23 cellular contexts compared by ENCODE assay signal in genomic region chr6:39849764-39850163, GRCh38. TPM values are rescaled to one million over a fixed set of nuclear protein-coding genes. Genes with fewer than 3 reads are reported as not detected.
DNase-seq lines count a peak whose midpoint lies in the region; ATAC-seq and TF ChIP-seq lines count a peak whose summit lies in the region.
"Had no signal": no experiment of that assay in that cellular context is flagged by ENCODE, and none has a peak within 500 bp of the region (broad histone marks: within the 10 kb centered on the region; RNA-seq: fewer than 3 reads in every experiment).

No MANE protein-coding gene starts in this region.

- H3K27me3 ChIP-seq in brain microvascular endothelial cell (replicated peaks) (no peaks in the 10 kb centered on the region), gastroesophageal sphincter (no peaks in the 10 kb centered on the region), BE2C (peaks cover 2% of the 10 kb centered on the region; the same call in 1 of the 2 replicates)
- H3K27me3 ChIP-seq: ovary, right atrium auricular region, uterus had no signal

- in situ Hi-C loops in brain microvascular endothelial cell (cut with HindIII; ENCODE audit: low pct_ligation_motif_present, low sequenced_read_pairs), result no loop called here

- H3K36me3 ChIP-seq in brain microvascular endothelial cell (replicated peaks), result no peaks in the 10 kb centered on the region
- H3K36me3 ChIP-seq in gastroesophageal sphincter, result no peaks in the 10 kb centered on the region
- H3K36me3 ChIP-seq in BE2C, result no peaks in the 10 kb centered on the region
- H3K36me3 ChIP-seq: ovary, right atrium auricular region, uterus had no signal

- no peak overlapping the region for H3K4me3 ChIP-seq in brain microvascular endothelial cell (ENCODE audit: low read depth, low read length)
- no peak overlapping the region for H3K4me3 ChIP-seq in gastroesophageal sphincter
- no peak overlapping the region for H3K4me3 ChIP-seq in BE2C (ENCODE audit: low read depth, low read length)
- H3K4me3 ChIP-seq: ovary, right atrium auricular region, uterus had no signal

- H3K4me1 ChIP-seq in gastroesophageal sphincter (peaks cover 23 to 100% (median 64%) of the 10 kb centered on the region in 3 donors), BE2C (no peaks in the 10 kb centered on the region)
- H3K4me1 ChIP-seq: uterus had no signal

- H3K9me3 ChIP-seq in gastroesophageal sphincter (no peaks in the 10 kb centered on the region), BE2C (no peaks in the 10 kb centered on the region)
- H3K9me3 ChIP-seq: ovary, right atrium auricular region, uterus had no signal

- H3K27ac ChIP-seq in brain microvascular endothelial cell, result no peak overlapping the region
- peak overlapping the region in 3 of 4 donors; percentile 66 to 82 (median 66) for H3K27ac ChIP-seq in gastroesophageal sphincter
- H3K27ac ChIP-seq in substantia nigra (ENCODE audit: low read depth, low read length, poor library complexity, severe bottlenecking), result peak overlapping the region; percentile 51
- H3K27ac ChIP-seq: ovary had no signal

- ATAC-seq in gastroesophageal sphincter, result no peak
- no peak for ATAC-seq in HG02973 (IDR thresholded peaks at IDR 0.05; ENCODE audit: unreplicated experiment)
- ATAC-seq in GM21723 (IDR thresholded peaks at IDR 0.05; ENCODE audit: unreplicated experiment), result no peak
- ATAC-seq: CD8-positive, alpha-beta T cell; naive thymus-derived CD4-positive, alpha-beta T cell had no signal

- WGBS in gastroesophageal sphincter (ENCODE audit: low coverage in 1 of 2), 2 donors, result 15 to 80% methylated on average over 2 to 4 of the region's 6 CpGs

- TF ChIP-seq EP300 in gastroesophageal sphincter (IDR thresholded peaks at IDR 0.05), result no peak

- DNase-seq in EL, result peak; percentile 74
- DNase-seq in brain microvascular endothelial cell, result peak; percentile 19
- no peak for DNase-seq in substantia nigra (lab: John Stamatoyannopoulos, UW)
- DNase-seq in NCI-H774 (lab: John Stamatoyannopoulos, UW), result no peak
- no peak for DNase-seq in BE2C
- DNase-seq: activated CD8-positive, alpha-beta memory T cell treated with anti-CD3 and anti-CD28 coated beads for 24 hours; activated naive CD4-positive, alpha-beta T cell treated with Interleukin-2 at 50 U/mL for 16 hours; activated T-cell treated with anti-CD3 and anti-CD28 coated beads, Interleukin-2, amount 50 U/mL, for 24 hours; amygdala; CD8-positive, alpha-beta T cell; DMS53; Karpas-422; naive thymus-derived CD4-positive, alpha-beta T cell; NCI-H187 treated with DMSO at 0.1 percent for 48 hours; NCI-H226; ovary; SHP77; uterus had no signal

- TF ChIP-seq CTCF in brain microvascular endothelial cell (IDR thresholded peaks at IDR 0.05; ENCODE audit: low read depth, low read length, missing control alignments) (no peak), gastroesophageal sphincter (IDR thresholded peaks at IDR 0.05) (no peak), BE2C (IDR thresholded peaks at IDR 0.05; ENCODE audit: low read depth, low read length) (no peak)

- TF ChIP-seq POLR2A in gastroesophageal sphincter (IDR thresholded peaks at IDR 0.05), result no peak

RNA-seq across cellular contexts. Expression of gene DAAM2, which starts 57.6 kb away (rescaled TPM):
- 100 to 1,000 TPM; 200 to 373 (median 270) TPM for total RNA-seq in gastroesophageal sphincter
- polyA plus RNA-seq in BE2C (2012; ENCODE audit: insufficient read depth, insufficient read length, low read depth), result not detected
- total RNA-seq: CD8-positive, alpha-beta T cell; HT-29; naive thymus-derived CD4-positive, alpha-beta T cell had no signal
- polyA plus RNA-seq: naive thymus-derived CD4-positive, alpha-beta T cell had no signal

Comparison
In these comparisons a context has a peak if more than half of its experiments do, and no peak if none do; other contexts are left out.
1. DNase-seq: peak in EL (single experiment) and brain microvascular endothelial cell (single experiment); none in substantia nigra (0 of 49), NCI-H774 (single experiment) and BE2C (single experiment).